8 cellular contexts compared by ENCODE assay signal in the genomic region with DNA sequence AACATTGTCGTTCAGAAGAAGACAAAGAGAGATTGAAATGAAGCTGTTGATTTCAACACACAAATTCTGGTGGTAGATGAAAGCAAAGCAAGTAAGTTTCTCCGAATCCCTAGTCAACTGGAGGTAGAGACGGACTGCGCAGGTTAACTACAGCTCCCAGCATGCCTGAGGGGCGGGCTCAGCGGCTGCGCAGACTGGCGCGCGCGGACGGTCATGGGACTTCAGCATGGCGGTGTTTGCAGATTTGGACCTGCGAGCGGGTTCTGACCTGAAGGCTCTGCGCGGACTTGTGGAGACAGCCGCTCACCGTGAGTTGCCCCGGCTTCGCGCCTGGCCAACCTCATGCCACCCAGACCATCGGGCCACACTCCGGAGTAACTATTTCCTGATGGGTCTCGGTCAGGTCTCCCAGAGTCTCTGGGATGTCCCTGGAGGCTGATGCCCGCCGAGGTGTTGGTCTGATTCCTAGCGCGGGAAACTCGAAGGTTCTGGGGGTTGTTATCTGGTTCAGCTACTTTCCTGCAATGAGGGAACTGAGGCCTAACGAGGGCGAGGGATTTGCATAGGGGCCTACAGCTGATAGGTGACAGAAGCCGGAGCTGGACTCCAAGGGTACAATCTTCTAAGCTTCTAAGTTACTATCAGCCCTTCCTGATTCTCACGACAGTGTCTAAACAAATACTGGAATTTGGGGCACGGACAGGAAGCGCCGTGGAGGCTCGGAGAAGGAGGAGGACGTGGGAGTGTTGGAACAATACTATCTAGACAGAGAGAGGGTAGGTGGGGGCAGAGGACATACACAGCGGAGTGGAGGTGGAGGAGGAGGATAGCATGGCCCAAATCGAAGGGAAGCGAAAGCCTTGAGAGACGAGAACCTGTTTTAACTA. TPM values are rescaled to one million over a fixed set of nuclear protein-coding genes. Genes with fewer than 3 reads are reported as not detected.
DNase-seq lines count a peak whose midpoint lies in the region; ATAC-seq and TF ChIP-seq lines count a peak whose summit lies in the region.

A gene (plus strand): TSS at position 214 of the 887 bp plus-strand sequence. CDS start 13 bp downstream, at position 227.

- TF ChIP-seq CTCF in Caco-2 (IDR thresholded peaks at IDR 0.05; ENCODE audit: insufficient read depth in 1 of 2, low read depth in 1 of 2, low read length in 1 of 2, severe bottlenecking in 1 of 2, unreplicated experiment in 1 of 2): no peak
- TF ChIP-seq CTCF in OCI-LY7 (conservative IDR thresholded peaks at IDR 0.05; ENCODE audit: low read length): no peak

- CTCF ChIA-PET in Caco-2 (lab: Charles Lee): interaction anchor here (0.9 to 1.5 kb wide), 6 partner anchors 8 to 121 kb away, joined by 3 to 4 read pairs (median 4); a partner anchor contains a TSS
- CTCF ChIA-PET in OCI-LY7 (lab: Charles Lee; ENCODE audit: unreplicated experiment): no interaction called here

- intact Hi-C loops in Caco-2 (cut with micrococcal nuclease; ENCODE audit: unreplicated experiment): loop anchor here (1.0 to 10.0 kb wide), 3 partner anchors 121 to 1079 kb away; a partner anchor contains a TSS
- intact Hi-C loops in OCI-LY7 (cut with micrococcal nuclease; ENCODE audit: unreplicated experiment): loop anchor here (10.0 kb wide), 1 partner anchor 923 kb away; a partner anchor contains a TSS

- H3K4me2 ChIP-seq in OCI-LY7 (ENCODE audit: low read length): peak within 1 kb of the TSS; percentile 67

- H3K4me1 Mint-ChIP-seq in Caco-2 (ENCODE audit: low read depth, unreplicated experiment): peaks cover 6% of the 10 kb centered on the region

- H4K20me1 ChIP-seq in OCI-LY7 (ENCODE audit: insufficient read depth, low read length): no peaks in the 10 kb centered on the region

- H3K27ac ChIP-seq in OCI-LY7 (ENCODE audit: low read depth, low read length, poor library complexity, severe bottlenecking): peak within 1 kb of the TSS; percentile 52

- peaks cover 15% of the 10 kb centered on the region for H3K9me3 Mint-ChIP-seq in Caco-2 (ENCODE audit: unreplicated experiment)

- peaks cover 3% of the 10 kb centered on the region; the same call in 1 of the 2 replicates for H3K36me3 ChIP-seq in Caco-2 (ENCODE audit: control insufficient read depth, insufficient read depth, low read length)
- peaks cover 20% of the 10 kb centered on the region for H3K36me3 ChIP-seq in OCI-LY7 (ENCODE audit: insufficient read depth, low read length)

- no peaks in the 10 kb centered on the region for H3K9me2 ChIP-seq in OCI-LY7 (ENCODE audit: insufficient read depth, low read length)

- peak; percentile 85 to 89 for DNase-seq in Caco-2
- DNase-seq in HT-29 (ENCODE audit: low spot score): peak; percentile 84
- peak; percentile 79 for DNase-seq in OCI-LY7 (ENCODE audit: low spot score)
- peak; percentile 78 for DNase-seq in activated T-cell treated with anti-CD3 and anti-CD28 coated beads for 24 hours (ENCODE audit: low read depth)
- DNase-seq in epidermal melanocyte (ENCODE audit: insufficient read length, low spot score): peak; percentile 70
- DNase-seq in middle frontal gyrus (ENCODE audit: extremely low spot score, low spot score): peak; percentile 71
- DNase-seq in stimulated activated CD8-positive, alpha-beta memory T cell treated with anti-CD3 and anti-CD28 coated beads, Interleukin-4, amount 100 ng/mL, for 24 hours (ENCODE audit: low read depth): peak; percentile 76

- H3K4me3 Mint-ChIP-seq in Caco-2 (ENCODE audit: unreplicated experiment): peak within 1 kb of the TSS; percentile 96

- H3K27me3 ChIP-seq in Caco-2 (replicated peaks; ENCODE audit: control insufficient read depth, insufficient read depth, low read length): no peaks in the 10 kb centered on the region

- H2AFZ ChIP-seq in OCI-LY7 (ENCODE audit: low read length): peak within 1 kb of the TSS; percentile 99

- BruUV-seq in Caco-2 (replicated peaks; lab: Mats Ljungman, UMichigan) (no TSS peak), OCI-LY7 (replicated peaks; lab: Mats Ljungman, UMichigan) (no TSS peak)

- H3K9me3 ChIP-seq in Caco-2: peaks cover 8% of the 10 kb centered on the region; the same call in 1 of the 2 replicates
- H3K9me3 ChIP-seq in OCI-LY7 (ENCODE audit: low read length): peaks cover 11% of the 10 kb centered on the region; the same call in 1 of the 2 replicates

- H3K4me3 ChIP-seq in Caco-2 (ENCODE audit: low read depth, low read length) (peak within 1 kb of the TSS; percentile 71), OCI-LY7 (ENCODE audit: low read depth, low read length, poor library complexity, severe bottlenecking) (peak within 1 kb of the TSS; percentile 89)

- POLR2A ChIA-PET in Caco-2 (lab: Charles Lee): interaction anchor here (0.6 to 1.1 kb wide), 3 partner anchors 8 to 207 kb away, joined by 3 read pairs; a partner anchor contains a TSS
- POLR2A ChIA-PET in OCI-LY7 (lab: Charles Lee): interaction anchor here (0.5 to 1.5 kb wide), 8 partner anchors 8 to 1052 kb away, joined by 3 to 5 read pairs (median 4); a partner anchor contains a TSS

- peaks cover 23% of the 10 kb centered on the region for H3K36me3 Mint-ChIP-seq in Caco-2 (ENCODE audit: insufficient read depth, unreplicated experiment)

- H3K27ac Mint-ChIP-seq in Caco-2 (ENCODE audit: unreplicated experiment): peak within 1 kb of the TSS; percentile 85

- H3K27me3 Mint-ChIP-seq in Caco-2 (ENCODE audit: insufficient read depth, unreplicated experiment): peaks cover 3% of the 10 kb centered on the region

- H3K79me2 ChIP-seq in OCI-LY7 (ENCODE audit: insufficient read depth, low read depth, low read length): peaks cover 34% of the 10 kb centered on the region

- H3K4me1 ChIP-seq in Caco-2: peaks cover 6% of the 10 kb centered on the region; the same call in 1 of the 2 replicates
- peaks cover 13% of the 10 kb centered on the region for H3K4me1 ChIP-seq in OCI-LY7 (ENCODE audit: insufficient read depth, low read length, poor library complexity, severe bottlenecking)

- ATAC-seq in GM21360 (IDR thresholded peaks at IDR 0.05; ENCODE audit: unreplicated experiment): peak; percentile 92

RNA-seq across cellular contexts. Expression of the gene that starts here (rescaled TPM):
- total RNA-seq in Caco-2 (2022) (66.5 and 67.6 TPM in 2 replicates), OCI-LY7 (2022) (50.4 and 51.9 TPM in 2 replicates)
- 21.1 and 21.2 TPM in 2 replicates for total RNA-seq in HT-29 (2014; rRNA removed; shearing (Covaris generic))
- 32.8 and 34.3 TPM in 2 replicates for total RNA-seq in OCI-LY7 (2014; rRNA removed; shearing (Covaris generic))

Comparison
In these comparisons a context has a peak if more than half of its experiments do, and no peak if none do; other contexts are left out.
1. Peak in every context shown above with its lines: DNase-seq, ATAC-seq, H3K4me3 ChIP-seq and H3K27ac ChIP-seq.